ENCODE assay signal across 14 cellular contexts in genomic region chr2:71471276-71471675, GRCh38. TPM values are rescaled to one million over a fixed set of nuclear protein-coding genes. Genes with fewer than 3 reads are reported as not detected.
DNase-seq lines count a peak whose midpoint lies in the region; FAIRE-seq and TF ChIP-seq lines count a peak whose summit lies in the region.
"Had no signal": no experiment of that assay in that cellular context is flagged by ENCODE, and none has a peak within 500 bp of the region (broad histone marks: within the 10 kb centered on the region; RNA-seq: fewer than 3 reads in every experiment).

No MANE protein-coding gene starts in this region.

- peak overlapping the region; percentile 66 for H3K27ac Mint-ChIP-seq in osteocyte (ENCODE audit: unreplicated experiment)
- no peak overlapping the region for H3K27ac Mint-ChIP-seq in type B pancreatic cell

- H3K36me3 Mint-ChIP-seq in osteocyte (ENCODE audit: unreplicated experiment) (peaks cover 7% of the 10 kb centered on the region), type B pancreatic cell (no peaks in the 10 kb centered on the region)

- no peak overlapping the region for H3K4me3 ChIP-seq in bronchial epithelial cell (ENCODE audit: low read depth, low read length)
- H3K4me3 ChIP-seq: coronary artery, heart left ventricle had no signal

- TF ChIP-seq CTCF in bronchial epithelial cell (IDR thresholded peaks at IDR 0.05; ENCODE audit: insufficient read depth, low read length, severe bottlenecking) (no peak), osteocyte (IDR thresholded peaks at IDR 0.05) (no peak), type B pancreatic cell (conservative IDR thresholded peaks at IDR 0.05) (no peak)

- FAIRE-seq in bronchial epithelial cell (lab: Jason Lieb, UNC): no peak
- FAIRE-seq: GM18507 had no signal

- no peaks in the 10 kb centered on the region for H3K9me3 Mint-ChIP-seq in osteocyte (ENCODE audit: unreplicated experiment)
- no peaks in the 10 kb centered on the region for H3K9me3 Mint-ChIP-seq in type B pancreatic cell

- H3K4me3 Mint-ChIP-seq in osteocyte (ENCODE audit: unreplicated experiment) (no peak overlapping the region), type B pancreatic cell (no peak overlapping the region)

- peak; percentile 84 for DNase-seq in EH (ENCODE audit: low read depth)
- peak; percentile 88 for DNase-seq in LHCN-M2 (ENCODE audit: low read depth)
- DNase-seq in bronchial epithelial cell (ENCODE audit: low read depth): peak; percentile 21
- no peak for DNase-seq in osteocyte (ENCODE audit: extremely low spot score, unreplicated experiment)
- DNase-seq in CD1c-positive myeloid dendritic cell (ENCODE audit: extremely low spot score): no peak
- DNase-seq in type B pancreatic cell (ENCODE audit: extremely low spot score, unreplicated experiment): no peak
- DNase-seq in stimulated activated CD4-positive, alpha-beta T cell treated with anti-CD3 and anti-CD28 coated beads, Interleukin-1b, Interleukin-23, amount 100 ng/mL, for 48 hours: no peak
- no peak for DNase-seq in SHP77 treated with DMSO at 0.1 percent for 48 hours (lab: John Stamatoyannopoulos, UW)
- DNase-seq: heart left ventricle, NCI-H2081, NCI-H748 treated with DMSO at 0.1 percent for 48 hours had no signal

- peaks cover 5% of the 10 kb centered on the region for H3K27me3 ChIP-seq in bronchial epithelial cell (ENCODE audit: control insufficient read depth, insufficient read depth, low read length)
- H3K27me3 ChIP-seq: heart left ventricle had no signal

- H3K27me3 Mint-ChIP-seq in osteocyte (ENCODE audit: unreplicated experiment): no peaks in the 10 kb centered on the region
- peaks cover 36% of the 10 kb centered on the region for H3K27me3 Mint-ChIP-seq in type B pancreatic cell

- no peaks in the 10 kb centered on the region for H3K36me3 ChIP-seq in bronchial epithelial cell (ENCODE audit: control insufficient read depth, insufficient read depth, low read length)

- H3K4me1 Mint-ChIP-seq in osteocyte (ENCODE audit: unreplicated experiment) (peaks cover 70% of the 10 kb centered on the region), type B pancreatic cell (ENCODE audit: unreplicated experiment) (peaks cover 7% of the 10 kb centered on the region)

RNA-seq across cellular contexts. Expression of gene DYSF, which starts 17.9 kb away (rescaled TPM):
- total RNA-seq in LHCN-M2 (2014; rRNA removed): 44.2 and 59.5 TPM in 2 replicates
- 173 TPM for polyA plus RNA-seq in LHCN-M2 (2012)
- total RNA-seq in bronchial epithelial cell: under 0.01 and 2.7 TPM in 2 replicates
- 68.8 and 72.0 TPM in 2 replicates for total RNA-seq in osteocyte
- total RNA-seq in type B pancreatic cell (ENCODE audit: low replicate concordance): 1.7 and 4.2 TPM in 2 replicates
- total RNA-seq: T-helper 2 cell treated with Interferon-gamma antibody and Interleukin-4, amounts not matched to agents 100 ng/mL and 5 ng/mL, for 36 hours had no signal

Comparison
In these comparisons a context has a peak if more than half of its experiments do, and no peak if none do; other contexts are left out.
1. DNase-seq: peak in EH (single experiment), LHCN-M2 (single experiment) and bronchial epithelial cell (single experiment); none in osteocyte (single experiment), CD1c-positive myeloid dendritic cell (single experiment), type B pancreatic cell (single experiment), stimulated activated CD4-positive, alpha-beta T cell treated with anti-CD3 and anti-CD28 coated beads, Interleukin-1b, Interleukin-23, amount 100 ng/mL, for 48 hours (single experiment) and SHP77 treated with DMSO at 0.1 percent for 48 hours (single experiment).